13 cellular contexts compared by ENCODE assay signal in the genomic region with DNA sequence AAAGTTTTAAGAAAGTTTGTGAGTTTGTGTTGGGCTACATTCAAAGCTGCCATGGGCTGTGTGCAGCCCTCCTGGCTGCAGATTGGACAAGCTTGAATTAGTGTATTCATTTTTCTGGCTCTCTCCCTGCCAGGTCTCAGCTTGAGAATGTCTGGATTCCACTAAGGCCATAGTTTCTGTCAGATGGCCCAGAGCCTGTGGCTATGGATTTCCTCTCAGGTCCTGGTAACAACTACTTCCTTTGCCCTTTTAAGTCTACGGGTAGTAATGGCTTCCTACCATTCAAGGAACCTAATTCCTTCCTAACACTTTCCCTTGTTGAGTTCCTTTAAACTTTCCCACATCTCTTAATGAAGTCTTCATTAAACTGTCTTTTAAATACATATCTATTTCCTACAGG.
"Had no signal": no experiment of that assay in that cellular context is flagged by ENCODE, and none has a peak within 500 bp of the region (broad histone marks: within the 10 kb centered on the region; RNA-seq: fewer than 3 reads in every experiment).

No MANE protein-coding gene starts in this region.

- H3K27ac ChIP-seq: psoas muscle, testis, upper lobe of left lung had no signal

- ATAC-seq: esophagus mucosa; psoas muscle; right cardiac atrium; stimulated activated effector memory CD8-positive, alpha-beta T cell treated with anti-CD3 and anti-CD28 coated beads, Interleukin-12 subunit alpha, Interleukin-12 subunit beta, amount 100 ng/mL, for 72 hours had no signal

- H3K36me3 ChIP-seq: upper lobe of left lung had no signal

- H3K4me1 ChIP-seq: psoas muscle, testis, upper lobe of left lung had no signal

- H3K4me3 ChIP-seq: psoas muscle, testis, upper lobe of left lung had no signal

- DNase-seq: activated CD4-positive, alpha-beta T cell treated with anti-CD3 and anti-CD28 coated beads, Interleukin-2, amount 50 U/mL, for 4 hours; activated gamma-delta T cell treated with Interleukin-2 at 50 U/mL for 16 hours; activated naive CD8-positive, alpha-beta T cell treated with anti-CD3 and anti-CD28 coated beads for 36 hours; activated T-cell treated with anti-CD3 and anti-CD28 coated beads for 4 hours; amygdala; cortex of kidney; effector CD4-positive, alpha-beta T cell; psoas muscle; right cardiac atrium; testis; upper lobe of left lung had no signal

- H3K27me3 ChIP-seq: testis, upper lobe of left lung had no signal

- H3K9me3 ChIP-seq: psoas muscle, testis, upper lobe of left lung had no signal
